Comparison of ENCODE assay signal across 21 cellular contexts in the genomic region with DNA sequence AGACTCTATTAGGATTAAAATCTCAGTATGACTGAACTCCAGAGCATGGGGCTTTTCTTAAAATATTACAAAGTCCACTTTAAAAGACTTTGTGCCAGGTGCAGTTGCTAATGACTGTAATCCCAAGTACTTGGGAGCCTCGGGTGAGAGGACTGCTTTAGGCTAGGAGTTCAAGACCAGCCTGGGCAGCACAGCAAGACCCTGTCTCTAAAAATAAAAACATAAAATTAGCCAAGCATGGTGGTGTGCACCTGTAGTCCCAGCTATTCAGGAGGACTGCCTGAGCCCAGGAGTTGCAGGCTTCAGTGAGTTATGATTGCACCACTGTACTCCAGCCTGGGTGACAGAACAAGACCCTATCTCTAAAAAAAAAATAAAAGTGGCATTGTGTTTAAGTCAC. TPM values are rescaled to one million over a fixed set of nuclear protein-coding genes. Genes with fewer than 3 reads are reported as not detected.
DNase-seq lines count a peak whose midpoint lies in the region; ATAC-seq, FAIRE-seq and TF ChIP-seq lines count a peak whose summit lies in the region.
"Had no signal": no experiment of that assay in that cellular context is flagged by ENCODE, and none has a peak within 500 bp of the region (broad histone marks: within the 10 kb centered on the region; RNA-seq: fewer than 3 reads in every experiment).

No MANE protein-coding gene starts in this region.

- ATAC-seq in K562 (no peak), HG02840 (IDR thresholded peaks at IDR 0.05; ENCODE audit: low FRiP score, unreplicated experiment) (no peak), GM18505 (IDR thresholded peaks at IDR 0.05; ENCODE audit: unreplicated experiment) (no peak)
- ATAC-seq: A549 had no signal

- no peak for TF ChIP-seq EP300 in K562 (IDR thresholded peaks at IDR 0.05; ENCODE audit: low read length)

- intact Hi-C loops in A673 (cut with micrococcal nuclease; ENCODE audit: unreplicated experiment): no loop called here
- intact Hi-C loops in K562 (cut with micrococcal nuclease): no loop called here

- H3K9me3 ChIP-seq in A673 (ENCODE audit: low read depth, low read length, poor library complexity, severe bottlenecking) (no peaks in the 10 kb centered on the region), KOPT-K1 (ENCODE audit: insufficient read depth, low read length, poor library complexity, severe bottlenecking) (no peaks in the 10 kb centered on the region), K562 (replicated peaks; ENCODE audit: control insufficient read depth, insufficient read depth, low read depth, low read length) (no peaks in the 10 kb centered on the region)
- H3K9me3 ChIP-seq: A549, SK-N-SH had no signal

- H3K4me2 ChIP-seq in K562 (ENCODE audit: insufficient read depth, low read length): no peak overlapping the region
- H3K4me2 ChIP-seq: A549, PC-9, SK-N-SH had no signal

- H3K79me2 ChIP-seq in K562 (ENCODE audit: control insufficient read depth, insufficient read depth, low read length): no peaks in the 10 kb centered on the region; the same call in 2 of the 3 replicates

- BruUV-seq in A673 (replicated peaks; lab: Mats Ljungman, UMichigan) (no TSS peak), K562 (replicated peaks; lab: Mats Ljungman, UMichigan) (no TSS peak)

- TF ChIP-seq POLR2A in K562 (conservative IDR thresholded peaks at IDR 0.05): no peak
- TF ChIP-seq POLR2A in GM12891 (IDR thresholded peaks at IDR 0.05; ENCODE audit: low read depth, low read length): no peak
- TF ChIP-seq POLR2A in GM18505 (IDR thresholded peaks at IDR 0.05; ENCODE audit: borderline replicate concordance, extremely low read depth, insufficient read depth, insufficient read length): no peak

- H3K36me3 ChIP-seq in A673 (ENCODE audit: insufficient read depth, low read length, poor library complexity, severe bottlenecking) (no peaks in the 10 kb centered on the region), KOPT-K1 (ENCODE audit: insufficient read depth, low read length) (no peaks in the 10 kb centered on the region), K562 (ENCODE audit: control insufficient read depth, insufficient read depth, low read length) (no peaks in the 10 kb centered on the region)

- H3K9ac ChIP-seq in K562 (ENCODE audit: insufficient read depth in 1 of 2, low read depth in 2 of 2, low read length in 2 of 2): no peak overlapping the region
- H3K9ac ChIP-seq: SK-N-SH had no signal

- in situ Hi-C loops in K562 (cut with MboI): no loop called here

- H3K27ac ChIP-seq in A673 (ENCODE audit: low read depth, low read length, poor library complexity, severe bottlenecking) (peak overlapping the region; percentile 26), KOPT-K1 (ENCODE audit: low read depth, low read length, poor library complexity, severe bottlenecking) (peak overlapping the region; percentile 56), K562 (ENCODE audit: extremely low read depth, low read depth, low read length) (no peak overlapping the region), layer of hippocampus (ENCODE audit: low read depth, low read length) (peak overlapping the region; percentile 91)
- H3K27ac ChIP-seq: A549, GM23248, PC-9 had no signal

- H3K4me1 ChIP-seq in A673 (ENCODE audit: insufficient read depth, low read length, poor library complexity, severe bottlenecking): peaks cover 52% of the 10 kb centered on the region
- peaks cover 0 to 7% of the 10 kb centered on the region in 2 experiments; a peak in 1 of 5 replicates for H3K4me1 ChIP-seq in K562 (replicated peaks in 1 of 2; ENCODE audit: control insufficient read depth in 2 of 2, insufficient read depth in 2 of 2, low read length in 2 of 2)

- H3K27me3 ChIP-seq in A673 (replicated peaks; ENCODE audit: insufficient read depth, low read depth, low read length, poor library complexity) (no peaks in the 10 kb centered on the region), K562 (ENCODE audit: control insufficient read depth in 2 of 2, insufficient read depth in 2 of 2, low read length in 2 of 2) (no peaks in the 10 kb centered on the region), layer of hippocampus (ENCODE audit: control insufficient read depth, insufficient read depth, low read length) (no peaks in the 10 kb centered on the region)

- H4K20me1 ChIP-seq in K562 (replicated peaks; ENCODE audit: control insufficient read depth, insufficient read depth, low read length): no peaks in the 10 kb centered on the region

- H3K9me1 ChIP-seq in K562 (ENCODE audit: control insufficient read depth, insufficient read depth, low read length): no peaks in the 10 kb centered on the region

- POLR2A ChIA-PET in A673 (lab: Charles Lee; ENCODE audit: low non-redundant PET): no interaction called here
- POLR2A ChIA-PET in K562 (lab: Yijun Ruan, JAX): interaction anchor here (0.7 kb wide), 1 partner anchor 38 kb away, joined by 4 read pairs; no protein-coding TSS in a partner anchor

- TF ChIP-seq CTCF in A673 (conservative IDR thresholded peaks at IDR 0.05; ENCODE audit: low read depth, low read length): no peak
- no peak for TF ChIP-seq CTCF in K562 (IDR thresholded peaks at IDR 0.05 in 2 of 3, conservative IDR thresholded peaks at IDR 0.05 in 1 of 3; ENCODE audit: insufficient read depth in 2 of 3, low read depth in 1 of 3, low read length in 3 of 3)

- H3K4me3 ChIP-seq in A673 (ENCODE audit: low read depth, low read length, poor library complexity, severe bottlenecking) (no peak overlapping the region), K562 (no peak overlapping the region)
- H3K4me3 ChIP-seq: A549, GM23248, PC-9 had no signal

- 57% methylated on average over 1 of the region's 1 CpG for WGBS in K562 (ENCODE audit: insufficient coverage, low coverage, missing lambda C conversion rate)

- FAIRE-seq in K562 (lab: Jason Lieb, UNC) (no peak), GM12891 (lab: Jason Lieb, UNC) (no peak)
- FAIRE-seq: A549 had no signal

- CTCF ChIA-PET in A673 (lab: Charles Lee) (no interaction called here), K562 (lab: Yijun Ruan, JAX; ENCODE audit: low intra/inter-chr PET ratio) (interaction anchor here (0.7 kb wide), 1 partner anchor 28 kb away, joined by 4 read pairs; no protein-coding TSS in a partner anchor)

- no peak for TF ChIP-seq RAD21 in K562 (CRISPR knock-in tag; conservative IDR thresholded peaks at IDR 0.05 in 1 of 2, IDR thresholded peaks at IDR 0.05 in 1 of 2)

- no peak overlapping the region for H2AFZ ChIP-seq in K562 (ENCODE audit: low read depth, low read length)
- H2AFZ ChIP-seq: GM23248, PC-9 had no signal

- no peak for DNase-seq in A673 (ENCODE audit: low spot score)
- DNase-seq in K562 (ENCODE audit: extremely low read depth in 1 of 4, low spot score in 3 of 4): no peak
- no peak for DNase-seq in GM12891 (ENCODE audit: insufficient read length, low spot score)
- DNase-seq in SW 1271 (lab: John Stamatoyannopoulos, UW): no peak
- DNase-seq: CD4-positive, CD25-positive, alpha-beta regulatory T cell; GM23248; H9; IMR-90; Kasumi-1; NCI-H187; NCI-H2107; NCI-H526 treated with DMSO at 0.1 percent for 48 hours; PC-9; RPMI8226; SHP77 treated with DMSO at 0.1 percent for 48 hours; SK-N-SH had no signal

TF ChIP-seq in K562, 482 proteins besides CTCF, POLR2A, EP300 and RAD21:
- TF ChIP-seq TARDBP (IDR thresholded peaks at IDR 0.05): no peak
- no peak for TF ChIP-seq MTA2 (IDR thresholded peaks at IDR 0.05; ENCODE audit: low read depth)
- TF ChIP-seq ZNF316 (IDR thresholded peaks at IDR 0.05): no peak
- peak; percentile 28; the same call in 1 of the 2 replicates for TF ChIP-seq ZNF121 (CRISPR knock-in tag; conservative IDR thresholded peaks at IDR 0.05)
TF ChIP-seq in K562: peak in this region for 1.

TF ChIP-seq in GM12891, 5 proteins besides CTCF, POLR2A, EP300 and RAD21:
- TF ChIP-seq POLR2AphosphoS5 (IDR thresholded peaks at IDR 0.05; ENCODE audit: low read depth, low read length) (no peak), PAX5 (IDR thresholded peaks at IDR 0.05; ENCODE audit: insufficient read depth, low read length, severe bottlenecking) (no peak), TAF1 (IDR thresholded peaks at IDR 0.05; ENCODE audit: low read depth, low read length) (no peak), SPI1 (IDR thresholded peaks at IDR 0.05; ENCODE audit: low read depth, low read length) (no peak), POU2F2 (IDR thresholded peaks at IDR 0.05; ENCODE audit: low read depth, low read length) (no peak)

RNA-seq across cellular contexts. Expression of gene ATF7, which starts 33.2 kb away (rescaled TPM):
- total RNA-seq in A673 (2021): 38.8 and 44.3 TPM in 2 replicates
- 37.6 and 52.5 TPM in 2 replicates for total RNA-seq in K562 (2011; cell fraction: chromatin; rRNA removed; ENCODE audit: low replicate concordance)
- 22.0 and 24.5 TPM in 2 replicates for total RNA-seq in K562 (2011; cell fraction: nucleolus; rRNA removed)
- total RNA-seq in K562 (2011; cell fraction: nucleoplasm; rRNA removed): 48.6 and 75.5 TPM in 2 replicates
- total RNA-seq in K562 (2014; rRNA removed): 8.5 and 10.6 TPM in 2 replicates
- total RNA-seq in K562 (2014; rRNA removed; fragmentation: Illumina TruSeq; extraction: Trizol): 16.7 and 17.8 TPM in 2 replicates
- total RNA-seq in K562 (2015; rRNA removed; fragmentation: Illumina TruSeq; extraction: Trizol): 12.3 and 13.8 TPM in 2 replicates
- 20.7 and 23.8 TPM in 2 replicates for total RNA-seq in K562 (2021)
- 20.9 and 23.0 TPM in 2 replicates for polyA plus RNA-seq in K562 (2011; rRNA removed)
- 13.1 and 21.3 TPM in 2 replicates for polyA plus RNA-seq in K562 (2011; cell fraction: cytosol; rRNA removed)
- polyA plus RNA-seq in K562 (2011; cell fraction: nucleus; rRNA removed): 24.3 and 25.6 TPM in 2 replicates
- polyA plus RNA-seq in K562 (2012): 11.9 and 18.6 TPM in 2 replicates
- 20.8 and 22.0 TPM in 2 replicates for polyA plus RNA-seq in K562 (2014; fragmentation: Illumina TruSeq; extraction: Trizol)
- 10 to 100 TPM; 28.9 to 30.4 TPM for polyA plus RNA-seq in K562 (2014; fragmentation: Nextera tagmentation; extraction: Ambion mirVana)
- 18.4 and 23.5 TPM in 2 replicates for polyA plus RNA-seq in K562 (2014; rRNA removed)
- 20.8 and 32.8 TPM in 2 replicates for polyA minus RNA-seq in K562 (2011; rRNA and poly(A)+ RNA removed)
- 12.7 and 28.9 TPM in 2 replicates for polyA minus RNA-seq in K562 (2011; cell fraction: cytosol; rRNA and poly(A)+ RNA removed)
- 9.7 and 15.9 TPM in 2 replicates for polyA minus RNA-seq in K562 (2011; cell fraction: nucleus; rRNA and poly(A)+ RNA removed)
- polyA plus RNA-seq in GM12891 (2012; ENCODE audit: low read depth, missing spikeins): 12.5 TPM
